In the genomic region with DNA sequence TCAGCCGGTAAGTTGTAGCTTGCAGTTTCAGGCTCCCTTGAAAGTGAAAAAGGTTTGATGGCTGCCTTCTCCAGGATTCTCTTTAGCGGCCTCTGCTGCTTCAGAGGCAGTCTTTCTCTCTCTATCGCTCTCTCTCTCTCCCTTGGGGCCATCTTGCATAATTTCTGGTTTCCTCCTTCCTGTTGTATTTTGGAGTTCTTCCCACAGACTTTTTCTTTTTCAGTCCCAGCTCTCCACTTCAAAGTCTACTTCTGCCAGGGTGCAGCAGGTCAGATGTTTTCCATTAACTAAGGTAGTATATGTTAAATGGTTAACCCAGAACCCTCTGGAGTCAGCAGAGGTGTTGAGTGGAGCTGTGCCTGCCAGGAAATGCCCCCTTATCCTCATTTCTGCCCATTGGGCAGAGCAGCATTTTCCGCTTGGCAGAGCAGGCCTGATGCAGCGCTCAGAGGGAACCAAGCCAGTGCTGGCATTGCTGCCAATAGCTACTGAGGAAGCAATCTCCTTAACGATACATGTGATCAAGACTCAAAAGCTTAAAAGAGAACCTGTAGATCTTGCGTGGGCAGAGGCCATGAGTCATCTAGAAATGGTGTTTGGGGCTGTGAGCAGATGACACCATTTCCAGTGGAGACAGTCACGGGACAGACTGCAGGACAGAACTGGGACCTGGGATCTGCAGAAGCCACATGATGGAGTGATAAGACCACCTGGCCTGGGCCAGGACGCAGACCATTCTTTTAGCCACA, we compare ENCODE assay signal across 9 cellular contexts. TPM values are rescaled to one million over a fixed set of nuclear protein-coding genes. Genes with fewer than 3 reads are reported as not detected.
DNase-seq lines count a peak whose midpoint lies in the region; ATAC-seq and TF ChIP-seq lines count a peak whose summit lies in the region.
"Had no signal": no experiment of that assay in that cellular context is flagged by ENCODE, and none has a peak within 500 bp of the region (broad histone marks: within the 10 kb centered on the region; RNA-seq: fewer than 3 reads in every experiment).

No MANE protein-coding gene starts in this region.

- H3K4me1 Mint-ChIP-seq in mesothelial cell of epicardium = peaks cover 19% of the 10 kb centered on the region

- TF ChIP-seq CTCF in mesothelial cell of epicardium (IDR thresholded peaks at IDR 0.05; ENCODE audit: unreplicated experiment) = no peak

- no peaks in the 10 kb centered on the region for H3K27me3 Mint-ChIP-seq in mesothelial cell of epicardium (ENCODE audit: low read depth)

- no peak overlapping the region for H3K4me3 Mint-ChIP-seq in mesothelial cell of epicardium

- peak; percentile 83 for DNase-seq in AG08395 (ENCODE audit: low spot score)
- DNase-seq in NOMO-1 (lab: John Stamatoyannopoulos, UW; ENCODE audit: unreplicated experiment in 2 of 2) = peak; percentile 59 to 71
- DNase-seq in lung microvascular endothelial cell (ENCODE audit: low read depth in 2 of 2) = peak; percentile 17 to 46
- DNase-seq in superior temporal gyrus (ENCODE audit: extremely low spot score) = peak; percentile 75
- no peak for DNase-seq in mesothelial cell of epicardium (ENCODE audit: low spot score in 2 of 2, unreplicated experiment in 2 of 2)

- H3K27ac Mint-ChIP-seq in mesothelial cell of epicardium = no peak overlapping the region

- H3K27ac ChIP-seq in cingulate gyrus (ENCODE audit: low read depth, low read length) = peak overlapping the region; percentile 79

- no peaks in the 10 kb centered on the region for H3K9me3 Mint-ChIP-seq in mesothelial cell of epicardium

- H3K36me3 Mint-ChIP-seq in mesothelial cell of epicardium = no peaks in the 10 kb centered on the region

- ATAC-seq in GM18502 (IDR thresholded peaks at IDR 0.05; ENCODE audit: poor library complexity, unreplicated experiment) (peak; percentile 77), HG02852 (IDR thresholded peaks at IDR 0.05; ENCODE audit: unreplicated experiment) (peak; percentile 92)

RNA-seq across cellular contexts. Expression of a gene that starts 20.8 kb away (rescaled TPM):
- 84.5 and 102 TPM in 2 replicates for total RNA-seq in lung microvascular endothelial cell
- 38.9 to 44.9 TPM (median 43.3 TPM) in 3 replicates for total RNA-seq in mesothelial cell of epicardium

RNA-seq across cellular contexts. Expression of a gene that starts 20.9 kb away (rescaled TPM):
- total RNA-seq in lung microvascular endothelial cell (8.1 and 12.7 TPM in 2 replicates), mesothelial cell of epicardium (8.4 to 12.2 TPM (median 9.2 TPM) in 3 replicates)

RNA-seq across cellular contexts. Expression of a gene that starts 44.1 kb away (rescaled TPM):
- total RNA-seq in lung microvascular endothelial cell = 0.20 and 0.22 TPM in 2 replicates
- 11.9 to 13.6 TPM (median 12.6 TPM) in 3 replicates for total RNA-seq in mesothelial cell of epicardium
- total RNA-seq: mononuclear cell had no signal

Comparison
In these comparisons a context has a peak if more than half of its experiments do, and no peak if none do; other contexts are left out.
1. DNase-seq: peak in AG08395 (single experiment), NOMO-1 (2 of 2), lung microvascular endothelial cell (2 of 2) and superior temporal gyrus (single experiment); none in mesothelial cell of epicardium (0 of 2).
2. RNA of a gene that starts 44.1 kb away (total RNA-seq): 11.9 to 13.6 TPM in mesothelial cell of epicardium; 0.20 to 0.22 TPM in lung microvascular endothelial cell; every median in the first group is over 10 times any median in the second.